15 cellular contexts compared by ENCODE assay signal in genomic region chr11:19878520-19878919, GRCh38.
DNase-seq lines count a peak whose midpoint lies in the region; ATAC-seq, FAIRE-seq and TF ChIP-seq lines count a peak whose summit lies in the region.
"Had no signal": no experiment of that assay in that cellular context is flagged by ENCODE, and none has a peak within 500 bp of the region (broad histone marks: within the 10 kb centered on the region; RNA-seq: fewer than 3 reads in every experiment).

No MANE protein-coding gene starts in this region.

- H4K8ac ChIP-seq in H1 (ENCODE audit: extremely low read depth, insufficient read depth, low read length) = no peak overlapping the region

- H3K9me3 ChIP-seq in BLaER1 treated with 17β-estradiol and CSF1 and Interleukin-3, amounts not matched to agents 10 nM and 100 nM (replicated peaks in 1 of 11) = no peaks in the 10 kb centered on the region
- no peaks in the 10 kb centered on the region for H3K9me3 ChIP-seq in H1 (ENCODE audit: insufficient read depth in 2 of 2, low read depth in 1 of 2, low read length in 1 of 2)
- H3K9me3 ChIP-seq: HAP-1 had no signal

- H3K79me2 ChIP-seq in GM23338 (replicated peaks; ENCODE audit: insufficient read depth) (0 out of 2 replicates have a peak, but pooled peaks cover 5% of the 10 kb centered on the region), H1 (ENCODE audit: control insufficient read depth in 1 of 2, insufficient read depth in 2 of 2, low read length in 2 of 2) (peaks cover 0 to 4% of the 10 kb centered on the region in 2 experiments; a peak in 1 of 4 replicates)

- H3K14ac ChIP-seq in H1 (ENCODE audit: insufficient read length) = no peak overlapping the region

- H2BK12ac ChIP-seq in H1 (ENCODE audit: low read depth, low read length) = no peak overlapping the region

- no peak for FAIRE-seq in H1 (lab: Jason Lieb, UNC)
- FAIRE-seq: G401.6, HepG2 had no signal

- no peak for ATAC-seq in GM23338
- ATAC-seq in GM21825 (IDR thresholded peaks at IDR 0.05; ENCODE audit: unreplicated experiment) = no peak
- ATAC-seq: HepG2 had no signal

- no peak overlapping the region for H2BK5ac ChIP-seq in H1 (ENCODE audit: low read depth, low read length)

- CTCF ChIA-PET in H1 (lab: Charles Lee; ENCODE audit: partially characterized antibody) = interaction anchor here (0.6 to 2.2 kb wide), 7 partner anchors 10 to 321 kb away, joined by 3 to 8 read pairs (median 4); no protein-coding TSS in a partner anchor

- H3K79me1 ChIP-seq in H1 (ENCODE audit: low read depth, low read length) = no peaks in the 10 kb centered on the region; the same call in 1 of the 2 replicates

- H3K4me1 Mint-ChIP-seq in GM23338 (peaks cover 24% of the 10 kb centered on the region), nephron progenitor cell (peaks cover 22% of the 10 kb centered on the region)

- H3K56ac ChIP-seq in H1 (replicated peaks; ENCODE audit: insufficient read length, low read depth, low read length) = no peak overlapping the region

- H2AK5ac ChIP-seq in H1 (ENCODE audit: low read depth, low read length) = no peak overlapping the region

- H3K4me1 ChIP-seq in BLaER1 treated with 17β-estradiol and CSF1 and Interleukin-3, amounts not matched to agents 10 nM and 100 nM = peaks cover 4 to 13% (median 9%) of the 10 kb centered on the region in 10 experiments; a peak in 14 of 20 replicates
- peaks cover 10% of the 10 kb centered on the region for H3K4me1 ChIP-seq in GM23338 (ENCODE audit: insufficient read depth)
- H3K4me1 ChIP-seq in H1 (replicated peaks in 1 of 4; ENCODE audit: control insufficient read depth in 3 of 4, insufficient read depth in 4 of 4, low read length in 3 of 4) = peaks cover 2 to 9% (median 3%) of the 10 kb centered on the region in 4 experiments; a peak in 6 of 7 replicates
- H3K4me1 ChIP-seq: HAP-1 had no signal

- H3K27me3 Mint-ChIP-seq in GM23338 (ENCODE audit: insufficient read depth, low read depth, poor library complexity) = peaks cover 3% of the 10 kb centered on the region
- H3K27me3 Mint-ChIP-seq in nephron progenitor cell (ENCODE audit: low read depth, poor library complexity) = no peaks in the 10 kb centered on the region

- TF ChIP-seq CTCF in GM23338 (conservative IDR thresholded peaks at IDR 0.05; ENCODE audit: low read depth in 2 of 2) (no peak), H1 (IDR thresholded peaks at IDR 0.05; ENCODE audit: control extremely low read depth in 1 of 3, insufficient read depth in 1 of 3, low read depth in 1 of 3, low read length in 3 of 3) (no peak), nephron progenitor cell (IDR thresholded peaks at IDR 0.05) (no peak)

- H3K18ac ChIP-seq in H1 (ENCODE audit: extremely low read depth, low read length) = no peak overlapping the region

- H3K27ac Mint-ChIP-seq in GM23338 (0 out of 2 replicates have a peak overlapping the region, but pooled peaks have one; percentile 29), nephron progenitor cell (peak overlapping the region; percentile 15)
- H3K27ac Mint-ChIP-seq: CD4-positive, alpha-beta T cell had no signal

- H3K9me3 Mint-ChIP-seq in GM23338 = no peaks in the 10 kb centered on the region
- H3K9me3 Mint-ChIP-seq in nephron progenitor cell = no peaks in the 10 kb centered on the region
- H3K9me3 Mint-ChIP-seq: CD4-positive, alpha-beta T cell had no signal

- no peak overlapping the region for H2BK120ac ChIP-seq in H1 (replicated peaks; ENCODE audit: low read depth, low read length)

- H3K27me3 ChIP-seq in BLaER1 treated with 17β-estradiol and CSF1 and Interleukin-3, amounts not matched to agents 10 nM and 100 nM = no peaks in the 10 kb centered on the region
- H3K27me3 ChIP-seq in GM23338 (ENCODE audit: insufficient read depth) = no peaks in the 10 kb centered on the region
- H3K27me3 ChIP-seq in H1 (replicated peaks in 1 of 4; ENCODE audit: control insufficient read depth in 3 of 4, extremely low read depth in 1 of 4, insufficient read depth in 3 of 4, low read length in 3 of 4) = no peaks in the 10 kb centered on the region

- no peak for TF ChIP-seq POLR2A in H1 (IDR thresholded peaks at IDR 0.05; ENCODE audit: control extremely low read depth in 1 of 2, low read depth in 2 of 2, low read length in 2 of 2)

- no peak overlapping the region for H2BK15ac ChIP-seq in H1 (ENCODE audit: low read length)

- H3K27ac ChIP-seq in BLaER1 treated with 17β-estradiol and CSF1 and Interleukin-3, amounts not matched to agents 10 nM and 100 nM = no peak overlapping the region
- peak overlapping the region; percentile 50; the same call in 1 of the 2 replicates for H3K27ac ChIP-seq in GM23338 (ENCODE audit: low read depth)
- peak overlapping the region; percentile 15; the same call in 1 of the 2 replicates for H3K27ac ChIP-seq in H1 (ENCODE audit: low read depth, low read length)
- H3K27ac ChIP-seq: GM23248 had no signal

- no peak for TF ChIP-seq EP300 in H1 (IDR thresholded peaks at IDR 0.05; ENCODE audit: borderline replicate concordance in 1 of 2, low read depth in 2 of 2, low read length in 2 of 2)

- POLR2A ChIA-PET in H1 (lab: Charles Lee; ENCODE audit: partially characterized antibody) = interaction anchor here (1.1 kb wide), 1 partner anchor 14 kb away, joined by 5 read pairs; no protein-coding TSS in a partner anchor

- H3K36me3 ChIP-seq in BLaER1 treated with 17β-estradiol and CSF1 and Interleukin-3, amounts not matched to agents 10 nM and 100 nM = no peaks in the 10 kb centered on the region
- peaks cover 5% of the 10 kb centered on the region for H3K36me3 ChIP-seq in GM23338 (ENCODE audit: insufficient read depth)
- H3K36me3 ChIP-seq in H1 (ENCODE audit: control insufficient read depth in 2 of 4, insufficient read depth in 4 of 4, low read length in 3 of 4) = peaks cover 4 to 33% (median 20%) of the 10 kb centered on the region in 4 experiments; a peak in 6 of 8 replicates
- H3K36me3 ChIP-seq: HAP-1 had no signal

- WGBS in H1 (ENCODE audit: extremely low coverage in 1 of 2, insufficient coverage in 1 of 2, insufficient read length in 1 of 2, insufficient replicate concordance in 2 of 2, low coverage in 1 of 2, low lambda C conversion rate in 2 of 2, missing lambda C conversion rate in 1 of 2), 2 experiments = 84% methylated on average over 6 of the region's 6 CpGs; no CpG with 5 or more reads in 1 of the 2 experiments

- no peak overlapping the region for H4K91ac ChIP-seq in H1 (replicated peaks; ENCODE audit: insufficient read length, low read length)

- H4K20me1 ChIP-seq in BLaER1 treated with 17β-estradiol and CSF1 and Interleukin-3, amounts not matched to agents 10 nM and 100 nM = no peaks in the 10 kb centered on the region
- H4K20me1 ChIP-seq in GM23338 (replicated peaks; ENCODE audit: insufficient read depth) = 0 out of 2 replicates have a peak, but pooled peaks cover 3% of the 10 kb centered on the region
- H4K20me1 ChIP-seq in H1 (replicated peaks in 1 of 2; ENCODE audit: control insufficient read depth in 1 of 2, insufficient read depth in 2 of 2, low read length in 2 of 2) = peaks cover 0 to 2% of the 10 kb centered on the region in 2 experiments

- H3K4me2 ChIP-seq in BLaER1 treated with 17β-estradiol and CSF1 and Interleukin-3, amounts not matched to agents 10 nM and 100 nM = peak overlapping the region in 8 of 11 experiments; percentile 14 to 49 (median 28); a peak in 10 of 22 replicates
- H3K4me2 ChIP-seq in GM23338 (no peak overlapping the region), H1 (ENCODE audit: insufficient read depth in 1 of 2, low read depth in 2 of 2, low read length in 2 of 2) (no peak overlapping the region)

- no peak overlapping the region for H2BK20ac ChIP-seq in H1 (ENCODE audit: low read length)

- no peak overlapping the region for H3K23ac ChIP-seq in H1 (ENCODE audit: insufficient read length)

- H2AFZ ChIP-seq in GM23338 = no peak overlapping the region
- H2AFZ ChIP-seq in H1 (ENCODE audit: low read length) = no peak overlapping the region
- H2AFZ ChIP-seq: GM23248 had no signal

- no peaks in the 10 kb centered on the region for H3K23me2 ChIP-seq in H1 (ENCODE audit: low read depth, low read length)

- H3K4ac ChIP-seq in H1 (replicated peaks; ENCODE audit: insufficient read length, low read depth, low read length) = no peak overlapping the region

- no peaks in the 10 kb centered on the region for H3K9me2 ChIP-seq in GM23338 (ENCODE audit: insufficient read depth)

- no peak overlapping the region for H3K4me3 ChIP-seq in BLaER1 treated with 17β-estradiol and CSF1 and Interleukin-3, amounts not matched to agents 10 nM and 100 nM
- no peak overlapping the region for H3K4me3 ChIP-seq in GM23338
- no peak overlapping the region for H3K4me3 ChIP-seq in H1 (ENCODE audit: extremely low read depth in 1 of 4, insufficient read depth in 2 of 4, low read depth in 3 of 4, low read length in 4 of 4)
- H3K4me3 ChIP-seq: GM23248, HAP-1 had no signal

- H3K4me3 Mint-ChIP-seq in GM23338 = no peak overlapping the region
- H3K4me3 Mint-ChIP-seq in nephron progenitor cell = no peak overlapping the region
- H3K4me3 Mint-ChIP-seq: CD4-positive, alpha-beta T cell had no signal

- no peak overlapping the region for H4K5ac ChIP-seq in H1 (ENCODE audit: insufficient read length, low read depth, low read length)

- DNase-seq in GM23338 (ENCODE audit: low spot score) (no peak), H1 (ENCODE audit: low read depth in 1 of 2, low spot score in 2 of 2) (no peak), nephron progenitor cell (no peak), DMS53 treated with DMSO at 0.1 percent for 48 hours (lab: John Stamatoyannopoulos, UW; ENCODE audit: unreplicated experiment) (no peak), NCI-H345 treated with DMSO at 0.1 percent for 48 hours (lab: John Stamatoyannopoulos, UW; ENCODE audit: unreplicated experiment) (no peak)
- DNase-seq: ACHN; CD4-positive, alpha-beta T cell; DMS79 treated with DMSO at 0.1 percent for 48 hours; EL; GM23248 had no signal

- no peak for TF ChIP-seq RAD21 in H1 (IDR thresholded peaks at IDR 0.05 in 1 of 2, conservative IDR thresholded peaks at IDR 0.05 in 1 of 2; ENCODE audit: low read depth in 2 of 2, low read length in 2 of 2)

- no peak overlapping the region for H3K9ac ChIP-seq in BLaER1 treated with 17β-estradiol and CSF1 and Interleukin-3, amounts not matched to agents 10 nM and 100 nM
- H3K9ac ChIP-seq in H1 (replicated peaks in 1 of 4; ENCODE audit: extremely low read depth in 1 of 4, low read depth in 3 of 4, low read length in 3 of 4) = no peak overlapping the region
- H3K9ac ChIP-seq: GM23248 had no signal

- H3K36me3 Mint-ChIP-seq in GM23338 (ENCODE audit: low read depth) = peaks cover 37% of the 10 kb centered on the region
- no peaks in the 10 kb centered on the region for H3K36me3 Mint-ChIP-seq in nephron progenitor cell (ENCODE audit: low read depth)

- H3F3A ChIP-seq in GM23338 (replicated peaks; ENCODE audit: low read depth) = peaks cover 5% of the 10 kb centered on the region; the same call in 1 of the 2 replicates

TF ChIP-seq in GM23338, 12 proteins besides CTCF, POLR2A, EP300 and RAD21 (continues in another document):
- no peak for TF ChIP-seq POLR2AphosphoS5 (IDR thresholded peaks at IDR 0.05; ENCODE audit: low read depth)

TF ChIP-seq in H1, 55 proteins besides CTCF, POLR2A, EP300 and RAD21:
- TF ChIP-seq MAX (IDR thresholded peaks at IDR 0.05) (no peak), GTF2F1 (IDR thresholded peaks at IDR 0.05; ENCODE audit: borderline replicate concordance, low read depth, low read length) (no peak)

Comparison
In these comparisons a context has a peak if more than half of its experiments do, and no peak if none do; other contexts are left out.
1. H3K27ac ChIP-seq: peak in GM23338 (single experiment) and H1 (single experiment); none in BLaER1 treated with 17β-estradiol and CSF1 and Interleukin-3, amounts not matched to agents 10 nM and 100 nM (0 of 11).
2. H3K4me2 ChIP-seq: peak in BLaER1 treated with 17β-estradiol and CSF1 and Interleukin-3, amounts not matched to agents 10 nM and 100 nM (8 of 11); none in GM23338 (single experiment) and H1 (0 of 2).